ENCODE assay signal across 8 cellular contexts in the genomic region with DNA sequence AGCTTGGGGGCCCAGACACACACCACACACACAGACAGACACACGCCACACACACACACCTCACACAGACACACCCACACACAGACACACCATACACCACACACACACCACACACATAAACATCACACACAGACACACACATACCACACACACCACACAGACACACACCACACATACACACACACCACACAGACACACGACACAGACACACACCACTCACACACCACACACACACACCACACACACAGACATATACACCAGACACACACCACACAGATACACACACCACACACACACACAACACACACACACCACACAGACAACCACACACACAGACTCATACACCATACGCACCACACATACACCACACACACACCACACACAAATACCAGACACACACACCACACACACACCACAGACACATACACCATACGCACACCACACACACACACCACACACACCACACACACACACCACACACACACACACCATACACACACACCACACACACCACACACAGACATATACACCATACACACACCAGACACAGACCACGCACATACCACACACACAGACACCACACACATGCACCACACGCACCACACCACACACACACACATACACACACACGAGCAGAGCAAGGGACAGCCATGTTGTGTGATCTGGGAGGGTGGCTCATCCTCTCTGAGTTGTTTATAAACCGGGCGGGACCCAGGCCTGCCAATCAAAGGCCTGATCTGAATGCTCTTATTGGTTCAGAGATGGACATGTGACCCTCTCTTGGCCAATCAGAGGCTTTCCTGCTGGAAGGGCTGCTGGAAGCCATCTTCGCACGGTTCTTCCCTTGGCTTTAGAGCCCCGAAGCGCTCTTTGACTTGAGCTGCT.
A peak's percentile ranks its signal among the peaks of the same experiment; 100 is the strongest.
DNase-seq lines count a peak whose midpoint lies in the region; ATAC-seq and TF ChIP-seq lines count a peak whose summit lies in the region.

No MANE protein-coding gene starts in this region.

- H3K27ac ChIP-seq in CD8-positive, alpha-beta T cell (ENCODE audit: low read depth, low read length) = no peak overlapping the region
- H3K27ac ChIP-seq in RWPE2 (ENCODE audit: poor library complexity, severe bottlenecking) (no peak overlapping the region), gastroesophageal sphincter (no peak overlapping the region)

- no peak for TF ChIP-seq POLR2A in gastroesophageal sphincter (IDR thresholded peaks at IDR 0.05)

- 84 to 94% methylated on average over 2 to 7 of the region's 13 CpGs for WGBS in gastroesophageal sphincter (ENCODE audit: low coverage in 1 of 2), 2 donors

- no peak overlapping the region for H3K27ac Mint-ChIP-seq in CD8-positive, alpha-beta T cell

- no peak overlapping the region for H3K4me3 ChIP-seq in CD8-positive, alpha-beta T cell (ENCODE audit: low read depth, low read length)
- H3K4me3 ChIP-seq in RWPE2 (ENCODE audit: severe bottlenecking) (no peak overlapping the region), gastroesophageal sphincter (peak overlapping the region in 1 of 2 donors; percentile 34)

- H3K9me3 ChIP-seq in CD8-positive, alpha-beta T cell (ENCODE audit: low read length) = no peaks in the 10 kb centered on the region
- H3K9me3 ChIP-seq in RWPE2 (ENCODE audit: severe bottlenecking) = no peaks in the 10 kb centered on the region
- H3K9me3 ChIP-seq in gastroesophageal sphincter = no peaks in the 10 kb centered on the region

- intact Hi-C loops in CD8-positive, alpha-beta T cell (cut with DNase I, micrococcal nuclease) = loop anchor here (2.0 to 5.0 kb wide), 3 partner anchors 987 to 1147 kb away; no protein-coding TSS in a partner anchor

- TF ChIP-seq EP300 in gastroesophageal sphincter (IDR thresholded peaks at IDR 0.05) = no peak

- no peaks in the 10 kb centered on the region for H3K36me3 ChIP-seq in CD8-positive, alpha-beta T cell (ENCODE audit: insufficient read depth, low read length)
- H3K36me3 ChIP-seq in RWPE2 (ENCODE audit: low read depth) (no peaks in the 10 kb centered on the region), gastroesophageal sphincter (no peaks in the 10 kb centered on the region)

- no peaks in the 10 kb centered on the region for H3K9me3 Mint-ChIP-seq in CD8-positive, alpha-beta T cell

- H3K36me3 Mint-ChIP-seq in CD8-positive, alpha-beta T cell = no peaks in the 10 kb centered on the region

- H3K27me3 Mint-ChIP-seq in CD8-positive, alpha-beta T cell (ENCODE audit: low read depth) = peaks cover 27% of the 10 kb centered on the region

- peaks cover 8% of the 10 kb centered on the region for H3K27me3 ChIP-seq in CD8-positive, alpha-beta T cell (ENCODE audit: insufficient read depth, low read length)
- no peaks in the 10 kb centered on the region for H3K27me3 ChIP-seq in RWPE2 (ENCODE audit: insufficient read depth, poor library complexity, severe bottlenecking)
- H3K27me3 ChIP-seq in gastroesophageal sphincter = no peaks in the 10 kb centered on the region

- peaks cover 6% of the 10 kb centered on the region for H3K4me1 ChIP-seq in CD8-positive, alpha-beta T cell (ENCODE audit: insufficient read depth, low read length)
- H3K4me1 ChIP-seq in RWPE2 (ENCODE audit: insufficient read depth, poor library complexity, severe bottlenecking) (no peaks in the 10 kb centered on the region), gastroesophageal sphincter (peaks cover 0 to 16% (median 0%) of the 10 kb centered on the region in 3 donors)

- peak overlapping the region; percentile 40 for H3K4me3 Mint-ChIP-seq in CD8-positive, alpha-beta T cell

- peak; percentile 46 for ATAC-seq in CD8-positive, alpha-beta T cell
- ATAC-seq in RWPE2 (ENCODE audit: low read depth) = peak; percentile 17; the same call in 1 of the 3 replicates
- no peak for ATAC-seq in GM21390 (IDR thresholded peaks at IDR 0.05; ENCODE audit: unreplicated experiment)
- ATAC-seq in gastroesophageal sphincter = no peak

- H3K4me1 Mint-ChIP-seq in CD8-positive, alpha-beta T cell (ENCODE audit: low read depth) = peaks cover 10% of the 10 kb centered on the region

- CTCF ChIA-PET in CD8-positive, alpha-beta T cell (lab: Charles Lee) = interaction anchor here (3.1 kb wide), 1 partner anchor 820 kb away, joined by 19 read pairs; no protein-coding TSS in a partner anchor

- TF ChIP-seq CTCF in CD8-positive, alpha-beta T cell (IDR thresholded peaks at IDR 0.05) = no peak
- no peak for TF ChIP-seq CTCF in RWPE2 (IDR thresholded peaks at IDR 0.05; ENCODE audit: poor library complexity, severe bottlenecking)
- TF ChIP-seq CTCF in gastroesophageal sphincter (IDR thresholded peaks at IDR 0.05) = no peak

- DNase-seq in CD8-positive, alpha-beta T cell = peak in 3 of 7 experiments; percentile 12 to 39 (median 16)
- DNase-seq in H4 (ENCODE audit: low spot score) (peak; percentile 54), RWPE2 (ENCODE audit: low spot score) (no peak), cerebellum (ENCODE audit: low spot score) (peak; percentile 59), epidermal melanocyte (ENCODE audit: insufficient read length, low spot score) (no peak)
- peak; percentile 38 to 58 for DNase-seq in stimulated activated CD4-positive, alpha-beta T cell treated with anti-CD3 and anti-CD28 coated beads, Interleukin-2, amount 100 ng/mL, for 24 hours

- POLR2A ChIA-PET in CD8-positive, alpha-beta T cell (lab: Charles Lee) = no interaction called here

Comparison
In these comparisons a context has a peak if more than half of its experiments do, and no peak if none do; other contexts are left out.
1. ATAC-seq: peak in CD8-positive, alpha-beta T cell (single experiment) and RWPE2 (single experiment); none in GM21390 (single experiment) and gastroesophageal sphincter (single experiment).
2. DNase-seq: peak in H4 (single experiment), cerebellum (single experiment) and stimulated activated CD4-positive, alpha-beta T cell treated with anti-CD3 and anti-CD28 coated beads, Interleukin-2, amount 100 ng/mL, for 24 hours (2 of 2); none in RWPE2 (single experiment) and epidermal melanocyte (single experiment).